In the genomic region with DNA sequence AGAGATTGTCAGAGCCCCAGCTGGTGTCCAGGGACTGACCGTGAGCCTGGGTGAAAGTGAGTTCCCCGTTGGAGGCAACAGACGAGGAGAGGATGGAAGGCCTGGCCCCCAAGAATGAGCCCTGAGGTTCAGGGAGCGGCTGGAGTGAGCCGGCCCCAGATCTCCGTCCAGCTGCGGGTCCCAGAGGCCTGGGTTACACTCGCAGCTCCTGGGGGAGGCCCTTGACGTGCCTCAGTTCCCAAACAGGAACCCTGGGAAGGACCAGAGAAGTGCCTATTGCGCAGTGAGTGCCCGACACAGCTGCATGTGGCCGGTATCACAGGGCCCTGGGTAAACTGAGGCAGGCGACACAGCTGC, we compare ENCODE assay signal across 10 cellular contexts. TPM values are rescaled to one million over a fixed set of nuclear protein-coding genes. Genes with fewer than 3 reads are reported as not detected.
DNase-seq lines count a peak whose midpoint lies in the region; ATAC-seq, FAIRE-seq and TF ChIP-seq lines count a peak whose summit lies in the region.
"Had no signal": no experiment of that assay in that cellular context is flagged by ENCODE, and none has a peak within 500 bp of the region (broad histone marks: within the 10 kb centered on the region; RNA-seq: fewer than 3 reads in every experiment).

No MANE protein-coding gene starts in this region.

- CTCF ChIA-PET in A549 (lab: Yijun Ruan, JAX): interaction anchor here (0.6 to 1.2 kb wide), 4 partner anchors 8 to 81 kb away, joined by 3 to 4 read pairs (median 3); a partner anchor contains a TSS

- H3K9me3 ChIP-seq in A549: no peaks in the 10 kb centered on the region

- TF ChIP-seq CTCF in A549 (IDR thresholded peaks at IDR 0.05) (no peak), VCaP (conservative IDR thresholded peaks at IDR 0.05) (no peak), fibroblast of pulmonary artery (IDR thresholded peaks at IDR 0.05; ENCODE audit: low read length, missing control alignments) (no peak)

- H3K27me3 ChIP-seq in rectal smooth muscle tissue (ENCODE audit: control insufficient read depth, insufficient read depth, low read length): peaks cover 5% of the 10 kb centered on the region

- no peak for ATAC-seq in A549
- no peak for ATAC-seq in sciatic nerve

- TF ChIP-seq EP300 in A549 (IDR thresholded peaks at IDR 0.05): no peak

- no CpG with 5 or more reads among the region's 13 CpGs for WGBS in A549 (ENCODE audit: missing lambda C conversion rate)

- H3K27ac ChIP-seq in A549 (peak overlapping the region; percentile 89), VCaP (peak overlapping the region; percentile 30), rectal smooth muscle tissue (ENCODE audit: low read depth, low read length) (peak overlapping the region; percentile 80)

- FAIRE-seq in A549 (lab: Jason Lieb, UNC): no peak

- H3K4me3 ChIP-seq in A549 (peak overlapping the region; percentile 21; the same call in 1 of the 3 replicates), fibroblast of pulmonary artery (replicated peaks; ENCODE audit: low read depth, low read length) (peak overlapping the region; percentile 22), rectal smooth muscle tissue (ENCODE audit: low read length) (peak overlapping the region; percentile 19)

- no peak for TF ChIP-seq RAD21 in A549 (conservative IDR thresholded peaks at IDR 0.05 in 1 of 2, IDR thresholded peaks at IDR 0.05 in 1 of 2)

- DNase-seq in A549 (ENCODE audit: low read depth in 1 of 2, low spot score in 1 of 2): no peak
- DNase-seq in fibroblast of pulmonary artery (ENCODE audit: low read depth): no peak
- no peak for DNase-seq in AML-193 (lab: John Stamatoyannopoulos, UW)
- no peak for DNase-seq in kidney tubule cell (ENCODE audit: low spot score)
- no peak for DNase-seq in NK-92 treated with Interleukin-12 subunit alpha and Interleukin-12 subunit beta, amount 100 ng/mL, for 24 hours (lab: John Stamatoyannopoulos, UW)
- DNase-seq in sciatic nerve (ENCODE audit: low spot score): no peak
- DNase-seq: activated T-cell treated with anti-CD3 and anti-CD28 coated beads, Interleukin-2, amount 50 U/mL, for 48 hours; DMS153 had no signal

- H3K9ac ChIP-seq in rectal smooth muscle tissue (ENCODE audit: low read length): no peak overlapping the region

- intact Hi-C loops in sciatic nerve (cut with DNase I): no loop called here

- peak overlapping the region; percentile 87 for H3K4me2 ChIP-seq in A549

- TF ChIP-seq POLR2A in A549 (IDR thresholded peaks at IDR 0.05; ENCODE audit: low read length): no peak

- POLR2A ChIA-PET in A549 (lab: Yijun Ruan, JAX): no interaction called here

- H3K36me3 ChIP-seq in rectal smooth muscle tissue (ENCODE audit: control insufficient read depth, insufficient read depth, low read length): no peaks in the 10 kb centered on the region

- H3K4me1 ChIP-seq in A549 (peaks cover 12% of the 10 kb centered on the region), rectal smooth muscle tissue (ENCODE audit: control insufficient read depth, insufficient read depth, low read length) (peaks cover 8% of the 10 kb centered on the region)

TF ChIP-seq in A549, 52 proteins besides CTCF, POLR2A, EP300 and RAD21:
- TF ChIP-seq MAFK (IDR thresholded peaks at IDR 0.05; ENCODE audit: partially characterized antibody): no peak
- TF ChIP-seq HEYL (CRISPR knock-in tag; IDR thresholded peaks at IDR 0.05): no peak
- TF ChIP-seq, protein P1, sequence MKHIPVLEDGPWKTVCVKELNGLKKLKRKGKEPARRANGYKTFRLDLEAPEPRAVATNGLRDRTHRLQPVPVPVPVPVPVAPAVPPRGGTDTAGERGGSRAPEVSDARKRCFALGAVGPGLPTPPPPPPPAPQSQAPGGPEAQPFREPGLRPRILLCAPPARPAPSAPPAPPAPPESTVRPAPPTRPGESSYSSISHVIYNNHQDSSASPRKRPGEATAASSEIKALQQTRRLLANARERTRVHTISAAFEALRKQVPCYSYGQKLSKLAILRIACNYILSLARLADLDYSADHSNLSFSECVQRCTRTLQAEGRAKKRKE (CRISPR knock-in tag; IDR thresholded peaks at IDR 0.05; ENCODE audit: low read depth): no peak
- no peak for TF ChIP-seq POLR2AphosphoS2 (conservative IDR thresholded peaks at IDR 0.05; ENCODE audit: low read length)
- no peak for TF ChIP-seq BHLHE40 (IDR thresholded peaks at IDR 0.05; ENCODE audit: low read depth, low read length)
- no peak for TF ChIP-seq HOXB13 (CRISPR knock-in tag; IDR thresholded peaks at IDR 0.05; ENCODE audit: low read depth)

RNA-seq across cellular contexts. Expression of a gene that starts 1.1 kb away (rescaled TPM):
- polyA plus RNA-seq in A549 (2011; rRNA removed): 0.15 and 0.35 TPM in 2 replicates
- polyA plus RNA-seq in A549 (2012; cell fraction: cytosol; rRNA removed): 0.15 and 0.22 TPM in 2 replicates
- polyA plus RNA-seq in A549 (2012; cell fraction: nucleus; rRNA removed): 0.42 and 0.48 TPM in 2 replicates
- 0.14 to 0.15 TPM (median 0.15 TPM) in 3 replicates for polyA plus RNA-seq in A549 (2017; fragmentation: RNase III; extraction: RNeasy Plus Mini Kit Qiagen cat#74134 plus additional on column Dnase treatment)
- polyA minus RNA-seq in A549 (2011; rRNA and poly(A)+ RNA removed): not detected in 2 replicates
- total RNA-seq in sciatic nerve: 2.1 TPM

RNA-seq across cellular contexts. Expression of a gene that starts 8.5 kb away (rescaled TPM):
- 7.6 TPM in 2 replicates for polyA plus RNA-seq in A549 (2011; rRNA removed)
- polyA plus RNA-seq in A549 (2012; cell fraction: cytosol; rRNA removed): 20.5 and 36.1 TPM in 2 replicates
- polyA plus RNA-seq in A549 (2012; cell fraction: nucleus; rRNA removed): 19.4 and 48.1 TPM in 2 replicates
- 13.8 to 14.8 TPM (median 14.3 TPM) in 3 replicates for polyA plus RNA-seq in A549 (2017; fragmentation: RNase III; extraction: RNeasy Plus Mini Kit Qiagen cat#74134 plus additional on column Dnase treatment)
- polyA minus RNA-seq in A549 (2011; rRNA and poly(A)+ RNA removed): 3.1 and 3.9 TPM in 2 replicates
- 405 TPM for total RNA-seq in sciatic nerve

RNA-seq across cellular contexts. Expression of a gene that starts 10.2 kb away (rescaled TPM):
- polyA plus RNA-seq in A549 (2011; rRNA removed) (0.21 and 0.36 TPM in 2 replicates), A549 (2017; fragmentation: RNase III; extraction: RNeasy Plus Mini Kit Qiagen cat#74134 plus additional on column Dnase treatment) (0.18 to 0.39 TPM (median 0.24 TPM) in 3 replicates)
- polyA plus RNA-seq in A549 (2012; cell fraction: cytosol; rRNA removed): 0.53 and 0.69 TPM in 2 replicates
- 0.34 and 0.65 TPM in 2 replicates for polyA plus RNA-seq in A549 (2012; cell fraction: nucleus; rRNA removed)
- 0.44 TPM in 1 of 2 replicates, not detected in the other for polyA minus RNA-seq in A549 (2011; rRNA and poly(A)+ RNA removed)
- 0.71 TPM for total RNA-seq in sciatic nerve

RNA-seq across cellular contexts. Expression of a gene that starts 23.3 kb away (rescaled TPM):
- polyA plus RNA-seq in A549 (2011; rRNA removed) (0.15 and 0.31 TPM in 2 replicates), A549 (2017; fragmentation: RNase III; extraction: RNeasy Plus Mini Kit Qiagen cat#74134 plus additional on column Dnase treatment) (0.26 to 0.55 TPM (median 0.32 TPM) in 3 replicates)
- polyA plus RNA-seq in A549 (2012; cell fraction: cytosol; rRNA removed): 0.16 and 0.26 TPM in 2 replicates
- polyA plus RNA-seq in A549 (2012; cell fraction: nucleus; rRNA removed): 4.7 and 5.9 TPM in 2 replicates
- polyA minus RNA-seq in A549 (2011; rRNA and poly(A)+ RNA removed): not detected in 2 replicates
- 1.9 TPM for total RNA-seq in sciatic nerve

RNA-seq across cellular contexts. Expression of a gene that starts 29.2 kb away (rescaled TPM):
- polyA plus RNA-seq in A549 (2011; rRNA removed): 2.6 and 3.2 TPM in 2 replicates
- 4.1 and 7.6 TPM in 2 replicates for polyA plus RNA-seq in A549 (2012; cell fraction: cytosol; rRNA removed)
- polyA plus RNA-seq in A549 (2012; cell fraction: nucleus; rRNA removed): 9.8 and 12.3 TPM in 2 replicates
- polyA plus RNA-seq in A549 (2017; fragmentation: RNase III; extraction: RNeasy Plus Mini Kit Qiagen cat#74134 plus additional on column Dnase treatment): 3.5 to 4.2 TPM (median 3.7 TPM) in 3 replicates
- 4.2 and 6.4 TPM in 2 replicates for polyA minus RNA-seq in A549 (2011; rRNA and poly(A)+ RNA removed)
- not detected for total RNA-seq in sciatic nerve

Comparison
In these comparisons a context has a peak if more than half of its experiments do, and no peak if none do; other contexts are left out.
1. H3K27ac ChIP-seq: peak in every context shown above with its lines; median percentile 89 in A549; 80 in rectal smooth muscle tissue; 30 in VCaP.